36 cellular contexts compared by ENCODE assay signal in the genomic region with DNA sequence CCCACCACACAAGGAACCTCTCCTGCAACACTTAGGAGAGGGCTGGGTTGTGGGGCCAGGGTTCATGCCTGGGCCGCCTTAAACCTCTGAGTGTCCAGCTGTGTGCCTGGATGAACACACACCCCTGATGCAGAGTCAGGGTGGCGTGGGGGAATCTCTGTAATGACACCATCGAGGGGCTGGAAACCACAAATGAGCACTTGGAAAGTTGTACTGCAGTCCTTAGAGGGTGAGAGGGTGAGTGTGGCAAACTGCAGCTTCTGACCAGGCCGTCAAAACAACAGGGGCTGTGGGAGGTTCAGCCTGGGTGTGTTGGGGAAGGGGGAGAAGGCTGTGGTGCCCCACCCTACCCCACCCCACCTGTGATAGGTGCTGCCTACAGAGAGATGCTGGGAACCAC. TPM values are rescaled to one million over a fixed set of nuclear protein-coding genes. Genes with fewer than 3 reads are reported as not detected.
"Had no signal": no experiment of that assay in that cellular context is flagged by ENCODE, and none has a peak within 500 bp of the region (broad histone marks: within the 10 kb centered on the region; RNA-seq: fewer than 3 reads in every experiment).

No MANE protein-coding gene starts in this region.

- H3K4me1 Mint-ChIP-seq: mesothelial cell of epicardium, naive B cell had no signal

- ATAC-seq: left colon; left lung; lower lobe of right lung; natural killer cell; right lobe of liver; stimulated activated memory B cell treated with anti-CD40 and anti-IgM and Interleukin-4, amounts not matched to agents 10 μg/mL and 1 μg/mL and 100 μg/mL, for 72 hours; stimulated activated naive CD8-positive, alpha-beta T cell treated with anti-CD3 and anti-CD28 coated beads, Interleukin-15, Interleukin-2, amounts not matched to agents 100 U/mL and 50 U/mL, for 24 hours had no signal

- H2AFZ ChIP-seq: neural progenitor cell, parathyroid adenoma had no signal

- H3K9me3 ChIP-seq: left lung, lower lobe of right lung, neutrophil, right atrium auricular region, right lobe of liver, stomach, testis, thyroid gland, transverse colon, uterus had no signal

- H3K4me3 Mint-ChIP-seq: immature natural killer cell; mesothelial cell of epicardium; naive B cell; natural killer cell; nephron progenitor cell; neural progenitor cell; stimulated activated memory B cell treated with anti-CD40 and anti-IgM and Interleukin-4, amounts not matched to agents 10 μg/mL and 1 μg/mL and 100 μg/mL, for 72 hours had no signal

- H3K79me2 ChIP-seq: parathyroid adenoma had no signal

- H3K27ac ChIP-seq: left lung, lower lobe of right lung, neural progenitor cell, neutrophil, parathyroid adenoma, right atrium auricular region, right lobe of liver, stomach, testis, thyroid gland, transverse colon, uterus had no signal

- H3K9ac ChIP-seq: neural progenitor cell, parathyroid adenoma had no signal

- H3K27me3 ChIP-seq: left lung, neural progenitor cell, right atrium auricular region, right lobe of liver, stomach, testis, thyroid gland, transverse colon, uterus had no signal

- H3K4me1 ChIP-seq: left lung, lower lobe of right lung, neural progenitor cell, parathyroid adenoma, right atrium auricular region, right lobe of liver, testis, thyroid gland, transverse colon, uterus had no signal

- H3K27ac Mint-ChIP-seq: mesothelial cell of epicardium; naive B cell; nephron progenitor cell; neural progenitor cell; progenitor cell of endocrine pancreas; stimulated activated memory B cell treated with anti-CD40 and anti-IgM and Interleukin-4, amounts not matched to agents 10 μg/mL and 1 μg/mL and 100 μg/mL, for 72 hours had no signal

- H3K4me2 ChIP-seq: neural progenitor cell had no signal

- H3K36me3 Mint-ChIP-seq: mesothelial cell of epicardium; naive B cell; natural killer cell; neural progenitor cell; stimulated activated memory B cell treated with anti-CD40 and anti-IgM and Interleukin-4, amounts not matched to agents 10 μg/mL and 1 μg/mL and 100 μg/mL, for 72 hours had no signal

- DNase-seq: hypothalamus; immature natural killer cell; kidney; left colon; left lung; lower lobe of right lung; mesendoderm; naive B cell; natural killer cell; nephron progenitor cell; occipital lobe; small intestine; stimulated activated CD4-positive, alpha-beta T cell treated with anti-CD3 and anti-CD28 coated beads, Interleukin-1b, Interleukin-23, amount 100 ng/mL, for 48 hours; stimulated activated CD4-positive, alpha-beta T cell treated with anti-CD3 and anti-CD28 coated beads, Interleukin-2, amount 100 ng/mL, for 48 hours; stimulated activated CD4-positive, alpha-beta T cell treated with anti-CD3 and anti-CD28 coated beads, Interleukin-4, amount 100 ng/mL, for 4 hours; stimulated activated CD8-positive, alpha-beta memory T cell treated with anti-CD3 and anti-CD28 coated beads, Interleukin-4, amount 100 ng/mL, for 48 hours; stimulated activated naive CD8-positive, alpha-beta T cell treated with anti-CD3 and anti-CD28 coated beads, Interleukin-15, Interleukin-2, amounts not matched to agents 100 U/mL and 50 U/mL, for 24 hours; stomach; testis; thyroid gland; transverse colon; uterus had no signal

- H3K4me3 ChIP-seq: left lung, lower lobe of right lung, neural progenitor cell, right atrium auricular region, right lobe of liver, stomach, testis, thyroid gland, transverse colon, uterus had no signal

- H3K36me3 ChIP-seq: left lung, lower lobe of right lung, neural progenitor cell, neutrophil, right atrium auricular region, right lobe of liver, stomach, thyroid gland, transverse colon, uterus had no signal

- H3K9me3 Mint-ChIP-seq: immature natural killer cell; mesothelial cell of epicardium; naive B cell; natural killer cell; nephron progenitor cell; neural progenitor cell; stimulated activated memory B cell treated with anti-CD40 and anti-IgM and Interleukin-4, amounts not matched to agents 10 μg/mL and 1 μg/mL and 100 μg/mL, for 72 hours had no signal

RNA-seq across cellular contexts. Expression of gene KRT5, which starts 12.4 kb away (rescaled TPM):
- total RNA-seq: liver, osteocyte, progenitor cell of endocrine pancreas, transverse colon had no signal
- polyA plus RNA-seq: immature natural killer cell had no signal

RNA-seq across cellular contexts. Expression of gene KRT71, which starts 20.3 kb away (rescaled TPM):
- total RNA-seq: kidney, left colon, left lung, liver, lower lobe of right lung, mesothelial cell of epicardium, mononuclear cell, natural killer cell, occipital lobe, osteocyte, progenitor cell of endocrine pancreas, pulmonary artery endothelial cell, renal cortical epithelial cell, right atrium auricular region, right lobe of liver, stomach, thyroid gland, transverse colon, ureter, uterus had no signal
- polyA plus RNA-seq: immature natural killer cell, liver, small intestine, stomach had no signal

RNA-seq across cellular contexts. Expression of gene KRT6A, which starts 39.6 kb away (rescaled TPM):
- total RNA-seq: kidney, left colon, mononuclear cell, natural killer cell, osteocyte, progenitor cell of endocrine pancreas, transverse colon had no signal
- polyA plus RNA-seq: immature natural killer cell had no signal

RNA-seq across cellular contexts. Expression of gene KRT74, which starts 41.0 kb away (rescaled TPM):
- total RNA-seq: kidney, left colon, left lung, liver, lower lobe of right lung, mesothelial cell of epicardium, occipital lobe, osteocyte, progenitor cell of endocrine pancreas, pulmonary artery endothelial cell, renal cortical epithelial cell, right lobe of liver, stomach, thyroid gland, transverse colon, uterus had no signal
- polyA plus RNA-seq: immature natural killer cell, liver had no signal

RNA-seq across cellular contexts. Expression of gene KRT6C, which starts 59.0 kb away (rescaled TPM):
- total RNA-seq: kidney, left colon, left lung, lower lobe of right lung, mesothelial cell of epicardium, mononuclear cell, natural killer cell, occipital lobe, osteocyte, progenitor cell of endocrine pancreas, pulmonary artery endothelial cell, renal cortical epithelial cell, right atrium auricular region, thyroid gland had no signal
- polyA plus RNA-seq: immature natural killer cell, liver had no signal
